In genomic region chrX:14029039-14029424, GRCh38 we compare ENCODE assay signal across 8 cellular contexts. TPM values are rescaled to one million over a fixed set of nuclear protein-coding genes. Genes with fewer than 3 reads are reported as not detected.
DNase-seq lines count a peak whose midpoint lies in the region; ATAC-seq and TF ChIP-seq lines count a peak whose summit lies in the region.

No MANE protein-coding gene starts in this region.

- 0 to 9% (median 4%) methylated on average over 4 to 7 of the region's 7 CpGs for WGBS in stomach, 5 donors

- H3K4me3 ChIP-seq in iPS-15b (ENCODE audit: low read depth, low read length) (peak overlapping the region; percentile 70), stomach (peak overlapping the region; percentile 55 to 65 (median 64))

- H3K27me3 Mint-ChIP-seq in activated T-cell treated with anti-CD3 and anti-CD28 coated beads, Interleukin-2, amount 50 U/mL, for 72 hours (ENCODE audit: low read depth) = peaks cover 7% of the 10 kb centered on the region
- H3K27me3 Mint-ChIP-seq in activated CD8-positive, alpha-beta T cell treated with anti-CD3 and anti-CD28 coated beads for 36 hours = no peaks in the 10 kb centered on the region

- POLR2A ChIA-PET in activated CD8-positive, alpha-beta T cell treated with anti-CD3 and anti-CD28 coated beads for 36 hours (lab: Charles Lee) = interaction anchor here (0.8 to 2.0 kb wide), 7 partner anchors 277 to 469 kb away, joined by 3 to 7 read pairs (median 4); partner anchors contain the start of genes OFD1, TCEANC and TRAPPC2

- H3K27ac Mint-ChIP-seq in activated T-cell treated with anti-CD3 and anti-CD28 coated beads, Interleukin-2, amount 50 U/mL, for 72 hours = peak overlapping the region; percentile 100
- H3K27ac Mint-ChIP-seq in activated CD8-positive, alpha-beta T cell treated with anti-CD3 and anti-CD28 coated beads for 36 hours = peak overlapping the region; percentile 97

- H3K36me3 ChIP-seq in iPS-15b (ENCODE audit: control insufficient read depth, insufficient read depth, low read length) (no peaks in the 10 kb centered on the region), stomach (no peaks in the 10 kb centered on the region)

- H3K9me3 Mint-ChIP-seq in activated T-cell treated with anti-CD3 and anti-CD28 coated beads, Interleukin-2, amount 50 U/mL, for 72 hours = no peaks in the 10 kb centered on the region
- no peaks in the 10 kb centered on the region for H3K9me3 Mint-ChIP-seq in activated CD8-positive, alpha-beta T cell treated with anti-CD3 and anti-CD28 coated beads for 36 hours

- H3K4me1 Mint-ChIP-seq in activated T-cell treated with anti-CD3 and anti-CD28 coated beads, Interleukin-2, amount 50 U/mL, for 72 hours (ENCODE audit: low read depth) = peaks cover 36% of the 10 kb centered on the region
- H3K4me1 Mint-ChIP-seq in activated CD8-positive, alpha-beta T cell treated with anti-CD3 and anti-CD28 coated beads for 36 hours (ENCODE audit: low read depth) = peaks cover 27% of the 10 kb centered on the region

- TF ChIP-seq POLR2A in stomach (IDR thresholded peaks at IDR 0.05) = no peak

- ATAC-seq in activated T-cell treated with anti-CD3 and anti-CD28 coated beads, Interleukin-2, amount 50 U/mL, for 72 hours (replicated peaks in 1 of 2) = no peak
- no peak for ATAC-seq in activated CD8-positive, alpha-beta T cell treated with anti-CD3 and anti-CD28 coated beads for 36 hours
- no peak for ATAC-seq in GM18858 (IDR thresholded peaks at IDR 0.05; ENCODE audit: unreplicated experiment)

- H3K9me3 ChIP-seq in iPS-15b (ENCODE audit: control insufficient read depth, insufficient read depth, low read length) = no peaks in the 10 kb centered on the region
- no peaks in the 10 kb centered on the region for H3K9me3 ChIP-seq in stomach

- intact Hi-C loops in activated CD8-positive, alpha-beta T cell treated with anti-CD3 and anti-CD28 coated beads for 36 hours (cut with micrococcal nuclease) = no loop called here
- intact Hi-C loops in stomach (cut with DNase I; ENCODE audit: low total_unique reads) = no loop called here

- DNase-seq in activated T-cell treated with anti-CD3 and anti-CD28 coated beads, Interleukin-2, amount 50 U/mL, for 72 hours = no peak
- DNase-seq in activated T-cell treated with anti-CD3 and anti-CD28 coated beads for 4 hours = no peak
- DNase-seq in activated CD8-positive, alpha-beta T cell treated with anti-CD3 and anti-CD28 coated beads for 36 hours = no peak
- no peak for DNase-seq in stomach
- DNase-seq in COLO829 (ENCODE audit: low spot score) = no peak
- no peak for DNase-seq in SIG-M5 (lab: John Stamatoyannopoulos, UW)

- peak overlapping the region; percentile 88 to 94 (median 90) for H3K27ac ChIP-seq in stomach

- peak overlapping the region; percentile 84 to 100 for H3K4me3 Mint-ChIP-seq in activated T-cell treated with anti-CD3 and anti-CD28 coated beads, Interleukin-2, amount 50 U/mL, for 72 hours
- peak overlapping the region; percentile 88 for H3K4me3 Mint-ChIP-seq in activated CD8-positive, alpha-beta T cell treated with anti-CD3 and anti-CD28 coated beads for 36 hours

- CTCF ChIA-PET in activated CD8-positive, alpha-beta T cell treated with anti-CD3 and anti-CD28 coated beads for 36 hours (lab: Charles Lee) = interaction anchor here (0.8 to 1.2 kb wide), 2 partner anchors 131 to 280 kb away, joined by 4 read pairs; no protein-coding TSS in a partner anchor

- TF ChIP-seq EP300 in stomach (IDR thresholded peaks at IDR 0.05) = no peak

- no peak for TF ChIP-seq CTCF in activated CD8-positive, alpha-beta T cell treated with anti-CD3 and anti-CD28 coated beads for 36 hours (IDR thresholded peaks at IDR 0.05)
- TF ChIP-seq CTCF in stomach (IDR thresholded peaks at IDR 0.05) = no peak

- peaks cover 0 to 2% of the 10 kb centered on the region in 2 donors for H3K36me3 Mint-ChIP-seq in activated T-cell treated with anti-CD3 and anti-CD28 coated beads, Interleukin-2, amount 50 U/mL, for 72 hours (ENCODE audit: insufficient read depth in 2 of 2)
- H3K36me3 Mint-ChIP-seq in activated CD8-positive, alpha-beta T cell treated with anti-CD3 and anti-CD28 coated beads for 36 hours (ENCODE audit: low read depth) = no peaks in the 10 kb centered on the region

- peaks cover 25% of the 10 kb centered on the region for H3K4me1 ChIP-seq in iPS-15b (ENCODE audit: control insufficient read depth, insufficient read depth, low read length)
- H3K4me1 ChIP-seq in stomach = peaks cover 0 to 40% (median 17%) of the 10 kb centered on the region in 4 donors

- peak overlapping the region; percentile 93 for H3K9ac ChIP-seq in iPS-15b (ENCODE audit: low read depth, low read length)

- H3K27me3 ChIP-seq in iPS-15b (ENCODE audit: control insufficient read depth, insufficient read depth, low read length) = no peaks in the 10 kb centered on the region
- H3K27me3 ChIP-seq in stomach = peaks cover 0 to 11% (median 0%) of the 10 kb centered on the region in 3 donors

RNA-seq across cellular contexts. Expression of gene GEMIN8, which starts 0.7 kb away (rescaled TPM):
- 10 to 100 TPM; 12.8 to 13.4 TPM for total RNA-seq in activated T-cell treated with anti-CD3 and anti-CD28 coated beads, Interleukin-2, amount 50 U/mL, for 72 hours
- total RNA-seq in activated CD8-positive, alpha-beta T cell treated with anti-CD3 and anti-CD28 coated beads for 36 hours = 10 to 100 TPM; 14.7 to 15.5 TPM
- 10 to 100 TPM in 3 of 5 donors, 1 to 10 TPM in 2; 4.3 to 33.5 (median 10.5) TPM for total RNA-seq in stomach
- 10 to 100 TPM; 13.7 to 18.8 (median 17.3) TPM for polyA plus RNA-seq in stomach
